ENCODE assay signal across 1 cellular context in the genomic region with DNA sequence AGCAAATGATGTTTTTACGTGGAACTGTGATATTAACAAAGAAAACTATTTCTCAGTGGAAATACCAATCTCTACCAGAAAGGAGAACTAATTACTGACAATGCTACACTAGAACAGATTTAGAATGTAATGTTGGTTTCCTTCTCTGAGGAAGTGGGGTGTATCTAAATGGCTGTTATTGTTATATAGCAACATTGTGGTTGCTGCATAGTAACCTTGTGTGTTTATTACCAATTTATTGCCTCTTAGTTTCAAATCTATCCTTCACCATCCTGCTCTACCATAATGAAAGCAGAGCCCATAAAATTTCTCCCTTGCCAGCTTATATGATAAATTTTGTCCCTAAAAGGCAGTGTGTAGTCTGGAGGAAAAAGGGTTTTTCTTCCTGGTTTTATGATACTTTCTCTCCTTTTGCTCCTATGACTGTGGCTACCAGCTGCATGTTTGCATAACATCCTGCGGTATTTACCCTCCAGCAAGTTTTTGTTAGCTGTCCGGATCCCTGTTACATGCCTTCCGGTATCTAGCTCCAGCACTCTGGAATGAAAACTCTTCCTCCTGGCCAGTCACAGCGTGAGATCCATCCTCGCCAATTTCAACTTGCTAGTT.
A peak's percentile ranks its signal among the peaks of the same experiment; 100 is the strongest.
TF ChIP-seq lines count a peak whose summit lies in the region.

No MANE protein-coding gene starts in this region.

TF ChIP-seq in GM12878, 131 proteins besides CTCF, POLR2A, EP300 and RAD21:
- no peak for TF ChIP-seq HCFC1 (IDR thresholded peaks at IDR 0.05; ENCODE audit: low read length)
- no peak for TF ChIP-seq RELA (IDR thresholded peaks at IDR 0.05; ENCODE audit: borderline replicate concordance, partially characterized antibody)
- TF ChIP-seq MYC (IDR thresholded peaks at IDR 0.05; ENCODE audit: insufficient read depth, insufficient read length, insufficient replicate concordance, low read length, severe bottlenecking): no peak
- no peak for TF ChIP-seq SREBF1 (IDR thresholded peaks at IDR 0.05; ENCODE audit: low read length)
- peak; percentile 83; the same call in 2 of the 3 replicates for TF ChIP-seq POU2F2 (IDR thresholded peaks at IDR 0.05; ENCODE audit: borderline replicate concordance, low read depth, low read length)
- TF ChIP-seq IKZF2 (IDR thresholded peaks at IDR 0.05): peak; percentile 80 to 84
- no peak for TF ChIP-seq SIN3A (IDR thresholded peaks at IDR 0.05; ENCODE audit: low read depth, low read length)
- TF ChIP-seq ZNF217 (IDR thresholded peaks at IDR 0.05): peak; percentile 38; the same call in 1 of the 2 replicates
- TF ChIP-seq SMAD1 (IDR thresholded peaks at IDR 0.05; ENCODE audit: low read depth, partially characterized antibody): peak; percentile 86
- peak; percentile 71 for TF ChIP-seq MEF2B (IDR thresholded peaks at IDR 0.05; ENCODE audit: partially characterized antibody, poor library complexity, severe bottlenecking)
- no peak for TF ChIP-seq NR2F1 (conservative IDR thresholded peaks at IDR 0.05)
- TF ChIP-seq ZNF24 (IDR thresholded peaks at IDR 0.05): peak; percentile 70
- TF ChIP-seq CEBPB (IDR thresholded peaks at IDR 0.05; ENCODE audit: borderline replicate concordance in 1 of 2, low read depth in 2 of 2, low read length in 2 of 2): no peak
- TF ChIP-seq GATAD2B (conservative IDR thresholded peaks at IDR 0.05; ENCODE audit: low read depth): 0 out of 2 replicates have a peak, but pooled peaks have one; percentile 11
- no peak for TF ChIP-seq SMC3 (IDR thresholded peaks at IDR 0.05; ENCODE audit: borderline replicate concordance, low read length)
- TF ChIP-seq ESRRA (IDR thresholded peaks at IDR 0.05; ENCODE audit: low read length): no peak
- 0 out of 2 replicates have a peak, but pooled peaks have one; percentile 5 for TF ChIP-seq MEF2A (IDR thresholded peaks at IDR 0.05; ENCODE audit: insufficient read depth, low read depth, low read length)
- peak; percentile 52 for TF ChIP-seq NFIC (IDR thresholded peaks at IDR 0.05; ENCODE audit: low read depth, low read length)
- peak; percentile 61; the same call in 1 of the 2 replicates for TF ChIP-seq RAD51 (IDR thresholded peaks at IDR 0.05)
- TF ChIP-seq BMI1 (IDR thresholded peaks at IDR 0.05; ENCODE audit: borderline replicate concordance): peak; percentile 79; the same call in 1 of the 2 replicates
- TF ChIP-seq GABPA (IDR thresholded peaks at IDR 0.05; ENCODE audit: low read depth): 0 out of 2 replicates have a peak, but pooled peaks have one; percentile 31
- TF ChIP-seq, protein P1, sequence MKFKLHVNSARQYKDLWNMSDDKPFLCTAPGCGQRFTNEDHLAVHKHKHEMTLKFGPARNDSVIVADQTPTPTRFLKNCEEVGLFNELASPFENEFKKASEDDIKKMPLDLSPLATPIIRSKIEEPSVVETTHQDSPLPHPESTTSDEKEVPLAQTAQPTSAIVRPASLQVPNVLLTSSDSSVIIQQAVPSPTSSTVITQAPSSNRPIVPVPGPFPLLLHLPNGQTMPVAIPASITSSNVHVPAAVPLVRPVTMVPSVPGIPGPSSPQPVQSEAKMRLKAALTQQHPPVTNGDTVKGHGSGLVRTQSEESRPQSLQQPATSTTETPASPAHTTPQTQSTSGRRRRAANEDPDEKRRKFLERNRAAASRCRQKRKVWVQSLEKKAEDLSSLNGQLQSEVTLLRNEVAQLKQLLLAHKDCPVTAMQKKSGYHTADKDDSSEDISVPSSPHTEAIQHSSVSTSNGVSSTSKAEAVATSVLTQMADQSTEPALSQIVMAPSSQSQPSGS (IDR thresholded peaks at IDR 0.05; ENCODE audit: low read length): peak; percentile 24; the same call in 1 of the 2 replicates
- no peak for TF ChIP-seq EZH2 (IDR thresholded peaks at IDR 0.05; ENCODE audit: borderline replicate concordance, control insufficient read depth, low read depth, low read length)
- peak; percentile 71 for TF ChIP-seq IKZF1 (conservative IDR thresholded peaks at IDR 0.05)
- TF ChIP-seq YY1 (IDR thresholded peaks at IDR 0.05; ENCODE audit: low read depth, low read length): no peak
- no peak for TF ChIP-seq TCF3 (IDR thresholded peaks at IDR 0.05; ENCODE audit: borderline replicate concordance, insufficient read depth, low read depth, low read length)
- TF ChIP-seq DPF2 (IDR thresholded peaks at IDR 0.05): peak; percentile 86
- no peak for TF ChIP-seq YBX1 (IDR thresholded peaks at IDR 0.05)
- TF ChIP-seq ZNF384 (IDR thresholded peaks at IDR 0.05; ENCODE audit: borderline replicate concordance, low read depth, low read length): no peak
- TF ChIP-seq, protein P2, sequence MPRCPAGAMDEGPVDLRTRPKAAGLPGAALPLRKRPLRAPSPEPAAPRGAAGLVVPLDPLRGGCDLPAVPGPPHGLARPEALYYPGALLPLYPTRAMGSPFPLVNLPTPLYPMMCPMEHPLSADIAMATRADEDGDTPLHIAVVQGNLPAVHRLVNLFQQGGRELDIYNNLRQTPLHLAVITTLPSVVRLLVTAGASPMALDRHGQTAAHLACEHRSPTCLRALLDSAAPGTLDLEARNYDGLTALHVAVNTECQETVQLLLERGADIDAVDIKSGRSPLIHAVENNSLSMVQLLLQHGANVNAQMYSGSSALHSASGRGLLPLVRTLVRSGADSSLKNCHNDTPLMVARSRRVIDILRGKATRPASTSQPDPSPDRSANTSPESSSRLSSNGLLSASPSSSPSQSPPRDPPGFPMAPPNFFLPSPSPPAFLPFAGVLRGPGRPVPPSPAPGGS (IDR thresholded peaks at IDR 0.05; ENCODE audit: borderline replicate concordance, insufficient read depth, low read depth, low read length, poor library complexity, severe bottlenecking): no peak
- TF ChIP-seq ASH2L (IDR thresholded peaks at IDR 0.05; ENCODE audit: borderline replicate concordance, low read depth): no peak
- TF ChIP-seq HDAC6 (IDR thresholded peaks at IDR 0.05; ENCODE audit: unreplicated experiment): no peak
- TF ChIP-seq EED (IDR thresholded peaks at IDR 0.05; ENCODE audit: low read depth): peak; percentile 71
- TF ChIP-seq CBFB (IDR thresholded peaks at IDR 0.05; ENCODE audit: low read depth): peak; percentile 66; the same call in 1 of the 2 replicates
- peak in 1 of 2 experiments; percentile 52; a peak in 1 of 4 replicates for TF ChIP-seq ETV6 (conservative IDR thresholded peaks at IDR 0.05 in 1 of 2, IDR thresholded peaks at IDR 0.05 in 1 of 2; ENCODE audit: borderline replicate concordance in 1 of 2, low read depth in 1 of 2)
- TF ChIP-seq, protein P3, sequence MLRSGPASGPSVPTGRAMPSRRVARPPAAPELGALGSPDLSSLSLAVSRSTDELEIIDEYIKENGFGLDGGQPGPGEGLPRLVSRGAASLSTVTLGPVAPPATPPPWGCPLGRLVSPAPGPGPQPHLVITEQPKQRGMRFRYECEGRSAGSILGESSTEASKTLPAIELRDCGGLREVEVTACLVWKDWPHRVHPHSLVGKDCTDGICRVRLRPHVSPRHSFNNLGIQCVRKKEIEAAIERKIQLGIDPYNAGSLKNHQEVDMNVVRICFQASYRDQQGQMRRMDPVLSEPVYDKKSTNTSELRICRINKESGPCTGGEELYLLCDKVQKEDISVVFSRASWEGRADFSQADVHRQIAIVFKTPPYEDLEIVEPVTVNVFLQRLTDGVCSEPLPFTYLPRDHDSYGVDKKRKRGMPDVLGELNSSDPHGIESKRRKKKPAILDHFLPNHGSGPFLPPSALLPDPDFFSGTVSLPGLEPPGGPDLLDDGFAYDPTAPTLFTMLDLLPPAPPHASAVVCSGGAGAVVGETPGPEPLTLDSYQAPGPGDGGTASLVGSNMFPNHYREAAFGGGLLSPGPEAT (IDR thresholded peaks at IDR 0.05; ENCODE audit: low read depth): peak; percentile 76
- 0 out of 2 replicates have a peak, but pooled peaks have one; percentile 22 for TF ChIP-seq IRF4 (IDR thresholded peaks at IDR 0.05; ENCODE audit: low read depth, low read length)
- TF ChIP-seq FOXM1 (IDR thresholded peaks at IDR 0.05; ENCODE audit: low read depth, low read length): 0 out of 2 replicates have a peak, but pooled peaks have one; percentile 54
- TF ChIP-seq SPI1 (IDR thresholded peaks at IDR 0.05; ENCODE audit: borderline replicate concordance, insufficient read depth, low read depth, low read length): peak; percentile 88
- TF ChIP-seq POLR2AphosphoS5 (IDR thresholded peaks at IDR 0.05; ENCODE audit: low read length): no peak
- no peak for TF ChIP-seq NRF1 (conservative IDR thresholded peaks at IDR 0.05; ENCODE audit: low read depth, low read length)
- 0 out of 2 replicates have a peak, but pooled peaks have one; percentile 37 for TF ChIP-seq TCF12 (IDR thresholded peaks at IDR 0.05; ENCODE audit: low read depth, low read length)
- peak; percentile 89 for TF ChIP-seq BCL11A (IDR thresholded peaks at IDR 0.05; ENCODE audit: low read depth, low read length)
- peak; percentile 75 for TF ChIP-seq ATF7 (IDR thresholded peaks at IDR 0.05; ENCODE audit: low read depth)
- TF ChIP-seq BACH1 (IDR thresholded peaks at IDR 0.05; ENCODE audit: borderline replicate concordance): peak; percentile 19; the same call in 1 of the 2 replicates
- TF ChIP-seq RUNX3 (IDR thresholded peaks at IDR 0.05; ENCODE audit: low read length): peak; percentile 90
- TF ChIP-seq, protein P4, sequence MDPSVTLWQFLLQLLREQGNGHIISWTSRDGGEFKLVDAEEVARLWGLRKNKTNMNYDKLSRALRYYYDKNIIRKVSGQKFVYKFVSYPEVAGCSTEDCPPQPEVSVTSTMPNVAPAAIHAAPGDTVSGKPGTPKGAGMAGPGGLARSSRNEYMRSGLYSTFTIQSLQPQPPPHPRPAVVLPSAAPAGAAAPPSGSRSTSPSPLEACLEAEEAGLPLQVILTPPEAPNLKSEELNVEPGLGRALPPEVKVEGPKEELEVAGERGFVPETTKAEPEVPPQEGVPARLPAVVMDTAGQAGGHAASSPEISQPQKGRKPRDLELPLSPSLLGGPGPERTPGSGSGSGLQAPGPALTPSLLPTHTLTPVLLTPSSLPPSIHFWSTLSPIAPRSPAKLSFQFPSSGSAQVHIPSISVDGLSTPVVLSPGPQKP (IDR thresholded peaks at IDR 0.05; ENCODE audit: low read depth, low read length): no peak
- 0 out of 2 replicates have a peak, but pooled peaks have one; percentile 36 for TF ChIP-seq PAX5 (IDR thresholded peaks at IDR 0.05; ENCODE audit: borderline replicate concordance, low read depth, low read length)
- 0 out of 2 replicates have a peak, but pooled peaks have one; percentile 22 for TF ChIP-seq CREM (IDR thresholded peaks at IDR 0.05; ENCODE audit: low read depth)
- TF ChIP-seq SMARCA5 (IDR thresholded peaks at IDR 0.05): peak; percentile 21; the same call in 1 of the 2 replicates
- TF ChIP-seq NBN (IDR thresholded peaks at IDR 0.05): peak; percentile 62
- no peak for TF ChIP-seq CHD4 (IDR thresholded peaks at IDR 0.05)
- no peak for TF ChIP-seq RB1 (IDR thresholded peaks at IDR 0.05; ENCODE audit: borderline replicate concordance)
- peak; percentile 25; the same call in 1 of the 2 replicates for TF ChIP-seq JUNB (IDR thresholded peaks at IDR 0.05)
- TF ChIP-seq TARDBP (IDR thresholded peaks at IDR 0.05; ENCODE audit: borderline replicate concordance): no peak
- TF ChIP-seq MTA2 (IDR thresholded peaks at IDR 0.05; ENCODE audit: low read depth): peak; percentile 99
- TF ChIP-seq, protein P5, sequence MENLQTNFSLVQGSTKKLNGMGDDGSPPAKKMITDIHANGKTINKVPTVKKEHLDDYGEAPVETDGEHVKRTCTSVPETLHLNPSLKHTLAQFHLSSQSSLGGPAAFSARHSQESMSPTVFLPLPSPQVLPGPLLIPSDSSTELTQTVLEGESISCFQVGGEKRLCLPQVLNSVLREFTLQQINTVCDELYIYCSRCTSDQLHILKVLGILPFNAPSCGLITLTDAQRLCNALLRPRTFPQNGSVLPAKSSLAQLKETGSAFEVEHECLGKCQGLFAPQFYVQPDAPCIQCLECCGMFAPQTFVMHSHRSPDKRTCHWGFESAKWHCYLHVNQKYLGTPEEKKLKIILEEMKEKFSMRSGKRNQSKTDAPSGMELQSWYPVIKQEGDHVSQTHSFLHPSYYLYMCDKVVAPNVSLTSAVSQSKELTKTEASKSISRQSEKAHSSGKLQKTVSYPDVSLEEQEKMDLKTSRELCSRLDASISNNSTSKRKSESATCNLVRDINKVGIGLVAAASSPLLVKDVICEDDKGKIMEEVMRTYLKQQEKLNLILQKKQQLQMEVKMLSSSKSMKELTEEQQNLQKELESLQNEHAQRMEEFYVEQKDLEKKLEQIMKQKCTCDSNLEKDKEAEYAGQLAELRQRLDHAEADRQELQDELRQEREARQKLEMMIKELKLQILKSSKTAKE (IDR thresholded peaks at IDR 0.05; ENCODE audit: low read depth, poor library complexity, severe bottlenecking): peak; percentile 47
